Comparison of ENCODE assay signal across 18 cellular contexts in genomic region chr13:37667631-37668161, GRCh38.
DNase-seq lines count a peak whose midpoint lies in the region; ATAC-seq and TF ChIP-seq lines count a peak whose summit lies in the region.
"Had no signal": no experiment of that assay in that cellular context is flagged by ENCODE, and none has a peak within 500 bp of the region (broad histone marks: within the 10 kb centered on the region; RNA-seq: fewer than 3 reads in every experiment).

No MANE protein-coding gene starts in this region.

- no peak overlapping the region for H3K4me3 ChIP-seq in fibroblast of mammary gland (ENCODE audit: control insufficient read depth, low read depth, low read length)
- H3K4me3 ChIP-seq in smooth muscle cell, result no peak overlapping the region
- no peak overlapping the region for H3K4me3 ChIP-seq in transverse colon
- H3K4me3 ChIP-seq: A549 had no signal

- H4K20me1 ChIP-seq in smooth muscle cell (ENCODE audit: low read depth), result no peaks in the 10 kb centered on the region

- H3K9me3 ChIP-seq in smooth muscle cell (replicated peaks; ENCODE audit: low read depth), result no peaks in the 10 kb centered on the region
- no peaks in the 10 kb centered on the region for H3K9me3 ChIP-seq in transverse colon
- H3K9me3 ChIP-seq: A549 had no signal

- H2AFZ ChIP-seq in smooth muscle cell (ENCODE audit: low read depth), result peak overlapping the region; percentile 54

- H3K27me3 ChIP-seq in smooth muscle cell (ENCODE audit: low read depth) (no peaks in the 10 kb centered on the region), transverse colon (no peaks in the 10 kb centered on the region)

- no peak for TF ChIP-seq POLR2A in transverse colon (IDR thresholded peaks at IDR 0.05)

- H3K79me2 ChIP-seq in smooth muscle cell (ENCODE audit: low read depth), result no peaks in the 10 kb centered on the region

- H3F3A ChIP-seq in smooth muscle cell (ENCODE audit: low read depth), result no peaks in the 10 kb centered on the region

- no peak for TF ChIP-seq EP300 in transverse colon (IDR thresholded peaks at IDR 0.05; ENCODE audit: low read depth)

- no peaks in the 10 kb centered on the region for H3K4me1 ChIP-seq in smooth muscle cell (ENCODE audit: low read depth)
- H3K4me1 ChIP-seq in transverse colon, result no peaks in the 10 kb centered on the region
- H3K4me1 ChIP-seq: A549 had no signal

- no peak for TF ChIP-seq CTCF in fibroblast of mammary gland (conservative IDR thresholded peaks at IDR 0.05; ENCODE audit: control insufficient read depth, insufficient read depth, low read depth, low read length)
- TF ChIP-seq CTCF in smooth muscle cell (IDR thresholded peaks at IDR 0.05; ENCODE audit: borderline replicate concordance, insufficient read depth, poor library complexity, severe bottlenecking), result no peak
- TF ChIP-seq CTCF in transverse colon (IDR thresholded peaks at IDR 0.05), result no peak

- in situ Hi-C loops in transverse colon (cut with MboI; ENCODE audit: low pct_ligation_motif_present in 1 of 4, low pct_unique_long_range_greater_than_20kb in 1 of 4, low sequenced_read_pairs in 3 of 4), result no loop called here

- no peak for ATAC-seq in GM21723 (IDR thresholded peaks at IDR 0.05; ENCODE audit: unreplicated experiment)
- ATAC-seq: A549, HepG2, PC-3 had no signal

- H3K27ac ChIP-seq in smooth muscle cell (ENCODE audit: low read depth), result no peak overlapping the region
- H3K27ac ChIP-seq in transverse colon, result no peak overlapping the region
- H3K27ac ChIP-seq: A549 had no signal

- H3K9ac ChIP-seq in smooth muscle cell (ENCODE audit: low read depth), result no peak overlapping the region

- no peaks in the 10 kb centered on the region for H3K36me3 ChIP-seq in smooth muscle cell (ENCODE audit: low read depth)
- no peaks in the 10 kb centered on the region for H3K36me3 ChIP-seq in transverse colon

- no peak overlapping the region for H3K4me2 ChIP-seq in smooth muscle cell
- H3K4me2 ChIP-seq: A549 had no signal

- DNase-seq in EH (ENCODE audit: low read depth) (peak; percentile 72), RPMI7951 (ENCODE audit: low read depth) (peak; percentile 34), fibroblast of mammary gland (ENCODE audit: low read depth) (peak; percentile 34), smooth muscle cell (lab: John Stamatoyannopoulos, UW; ENCODE audit: unreplicated experiment) (no peak), transverse colon (no peak)
- DNase-seq in central memory CD4-positive, alpha-beta T cell, result no peak
- DNase-seq: C1 segment of cervical spinal cord; CD8-positive, alpha-beta memory T cell; DMS53; KBM-7; NCI-H1105 treated with DMSO at 0.1 percent for 48 hours; NCI-H1694; NCI-H510A treated with DMSO at 0.1 percent for 48 hours; NCI-H774; PC-3 had no signal

- intact Hi-C loops in transverse colon (cut with DNase I; ENCODE audit: low total_unique reads), result no loop called here

- WGBS in smooth muscle cell (ENCODE audit: low lambda C conversion rate), result 23% methylated on average over 4 of the region's 4 CpGs
- WGBS in transverse colon (ENCODE audit: low coverage in 1 of 2), 2 donors, result 51 to 56% methylated on average over 4 of the region's 4 CpGs

Comparison
In these comparisons a context has a peak if more than half of its experiments do, and no peak if none do; other contexts are left out.
1. DNase-seq: peak in EH (single experiment), RPMI7951 (single experiment) and fibroblast of mammary gland (single experiment); none in smooth muscle cell (single experiment), transverse colon (single experiment) and central memory CD4-positive, alpha-beta T cell (single experiment).